In genomic region chr10:75955953-75956352, GRCh38 we compare ENCODE assay signal across 2 cellular contexts.
TF ChIP-seq lines count a peak whose summit lies in the region.

No MANE protein-coding gene starts in this region.

TF ChIP-seq in HepG2, 621 proteins besides CTCF, POLR2A, EP300 and RAD21 (continued from another document):
- TF ChIP-seq DMTF1 (CRISPR knock-in tag; IDR thresholded peaks at IDR 0.05): no peak
- no peak for TF ChIP-seq SMARCE1 (IDR thresholded peaks at IDR 0.05; ENCODE audit: borderline replicate concordance)
- TF ChIP-seq IKZF5 (CRISPR knock-in tag; IDR thresholded peaks at IDR 0.05): no peak
- TF ChIP-seq ZNF614 (CRISPR knock-in tag; IDR thresholded peaks at IDR 0.05; ENCODE audit: borderline replicate concordance): no peak
- TF ChIP-seq AHDC1 (CRISPR knock-in tag; IDR thresholded peaks at IDR 0.05; ENCODE audit: borderline replicate concordance): no peak
- no peak for TF ChIP-seq SRSF9 (IDR thresholded peaks at IDR 0.05; ENCODE audit: borderline replicate concordance, insufficient read depth, low read depth, low read length, poor library complexity, severe bottlenecking)
- TF ChIP-seq MAFK (conservative IDR thresholded peaks at IDR 0.05 in 1 of 2, IDR thresholded peaks at IDR 0.05 in 1 of 2; ENCODE audit: low read length in 2 of 2): peak; percentile 38 to 57; a peak in 1 of 4 replicates
TF ChIP-seq in HepG2: peak in this region for 3.

TF ChIP-seq in SK-N-SH, 30 proteins besides CTCF, POLR2A, EP300 and RAD21 (continued from another document):
- TF ChIP-seq PBX3 (IDR thresholded peaks at IDR 0.05) (no peak), USF2 (IDR thresholded peaks at IDR 0.05; ENCODE audit: borderline replicate concordance, low read depth, low read length) (no peak), RFX5 (IDR thresholded peaks at IDR 0.05; ENCODE audit: low read length) (no peak), REST (IDR thresholded peaks at IDR 0.05; ENCODE audit: low read depth, low read length) (no peak), ZBTB33 (IDR thresholded peaks at IDR 0.05; ENCODE audit: borderline replicate concordance, low read depth) (no peak), TCF12 (IDR thresholded peaks at IDR 0.05) (no peak), NFIC (IDR thresholded peaks at IDR 0.05; ENCODE audit: borderline replicate concordance) (no peak)
